23 cellular contexts compared by ENCODE assay signal in genomic region chr10:23533212-23533611, GRCh38.
DNase-seq lines count a peak whose midpoint lies in the region; ATAC-seq and TF ChIP-seq lines count a peak whose summit lies in the region.
"Had no signal": no experiment of that assay in that cellular context is flagged by ENCODE, and none has a peak within 500 bp of the region (broad histone marks: within the 10 kb centered on the region; RNA-seq: fewer than 3 reads in every experiment).

No MANE protein-coding gene starts in this region.

- H3K27ac Mint-ChIP-seq in activated T-cell treated with anti-CD3 and anti-CD28 coated beads, Interleukin-2, amount 50 U/mL, for 24 hours: peak overlapping the region; percentile 76
- peak overlapping the region; percentile 4 for H3K27ac Mint-ChIP-seq in activated T-helper 1 cell treated with anti-CD3 and anti-CD28 coated beads, Interleukin-12 subunit alpha, Interleukin-12 subunit beta, Interleukin-2, Interleukin-4 antibody, amounts not matched to agents 30 ng/mL and 10 ng/mL and 1 ng/mL, durations not matched to agents 14 hours and 24 hours and 36 hours
- peak overlapping the region; percentile 29 for H3K27ac Mint-ChIP-seq in activated T-helper 2 cell treated with anti-CD3 and anti-CD28 coated beads, Interferon-gamma antibody, Interleukin-2, Interleukin-4, amounts not matched to agents 10 μg/mL and 5 μg/mL and 100 μg/mL, durations not matched to agents 14 hours and 24 hours and 36 hours
- no peak overlapping the region for H3K27ac Mint-ChIP-seq in stimulated activated effector memory CD8-positive, alpha-beta T cell treated with anti-CD3 and anti-CD28 coated beads, Interleukin-12 subunit alpha, Interleukin-12 subunit beta, amount 100 ng/mL, for 72 hours
- H3K27ac Mint-ChIP-seq in nephron progenitor cell: no peak overlapping the region
- H3K27ac Mint-ChIP-seq: CD4-positive, alpha-beta T cell had no signal

- H3K9me3 ChIP-seq in spleen: no peaks in the 10 kb centered on the region
- H3K9me3 ChIP-seq: A549, MG63 had no signal

- no peaks in the 10 kb centered on the region for H3K9me3 Mint-ChIP-seq in activated T-cell treated with anti-CD3 and anti-CD28 coated beads, Interleukin-2, amount 50 U/mL, for 24 hours
- no peaks in the 10 kb centered on the region for H3K9me3 Mint-ChIP-seq in activated T-helper 1 cell treated with anti-CD3 and anti-CD28 coated beads, Interleukin-12 subunit alpha, Interleukin-12 subunit beta, Interleukin-2, Interleukin-4 antibody, amounts not matched to agents 30 ng/mL and 10 ng/mL and 1 ng/mL, durations not matched to agents 14 hours and 24 hours and 36 hours
- peaks cover 4% of the 10 kb centered on the region for H3K9me3 Mint-ChIP-seq in activated T-helper 2 cell treated with anti-CD3 and anti-CD28 coated beads, Interferon-gamma antibody, Interleukin-2, Interleukin-4, amounts not matched to agents 10 μg/mL and 5 μg/mL and 100 μg/mL, durations not matched to agents 14 hours and 24 hours and 36 hours
- no peaks in the 10 kb centered on the region for H3K9me3 Mint-ChIP-seq in stimulated activated effector memory CD8-positive, alpha-beta T cell treated with anti-CD3 and anti-CD28 coated beads, Interleukin-12 subunit alpha, Interleukin-12 subunit beta, amount 100 ng/mL, for 72 hours
- no peaks in the 10 kb centered on the region for H3K9me3 Mint-ChIP-seq in nephron progenitor cell
- H3K9me3 Mint-ChIP-seq: CD4-positive, alpha-beta T cell had no signal

- no peak for TF ChIP-seq POLR2A in spleen (IDR thresholded peaks at IDR 0.05)

- no peak overlapping the region for H3K27ac ChIP-seq in spleen
- H3K27ac ChIP-seq: A549; BLaER1 treated with 17β-estradiol and CSF1 and Interleukin-3, amounts not matched to agents 10 nM and 100 nM had no signal

- H3K4me1 ChIP-seq in spleen: no peaks in the 10 kb centered on the region
- H3K4me1 ChIP-seq: A549 had no signal

- WGBS in spleen, 5 donors: 79 to 95% (median 83%) methylated on average over 3 of the region's 3 CpGs

- H3K27me3 Mint-ChIP-seq in activated T-cell treated with anti-CD3 and anti-CD28 coated beads, Interleukin-2, amount 50 U/mL, for 24 hours: no peaks in the 10 kb centered on the region
- no peaks in the 10 kb centered on the region for H3K27me3 Mint-ChIP-seq in activated T-helper 1 cell treated with anti-CD3 and anti-CD28 coated beads, Interleukin-12 subunit alpha, Interleukin-12 subunit beta, Interleukin-2, Interleukin-4 antibody, amounts not matched to agents 30 ng/mL and 10 ng/mL and 1 ng/mL, durations not matched to agents 14 hours and 24 hours and 36 hours (ENCODE audit: insufficient read depth)
- no peaks in the 10 kb centered on the region for H3K27me3 Mint-ChIP-seq in activated T-helper 2 cell treated with anti-CD3 and anti-CD28 coated beads, Interferon-gamma antibody, Interleukin-2, Interleukin-4, amounts not matched to agents 10 μg/mL and 5 μg/mL and 100 μg/mL, durations not matched to agents 14 hours and 24 hours and 36 hours (ENCODE audit: low read depth)
- peaks cover 8% of the 10 kb centered on the region for H3K27me3 Mint-ChIP-seq in nephron progenitor cell (ENCODE audit: low read depth, poor library complexity)
- H3K27me3 Mint-ChIP-seq: CD4-positive, alpha-beta T cell had no signal

- TF ChIP-seq CTCF in nephron progenitor cell (IDR thresholded peaks at IDR 0.05) (no peak), spleen (IDR thresholded peaks at IDR 0.05 in 8 of 11, conservative IDR thresholded peaks at IDR 0.05 in 3 of 11) (no peak)

- intact Hi-C loops in activated T-helper 1 cell treated with anti-CD3 and anti-CD28 coated beads, Interleukin-12 subunit alpha, Interleukin-12 subunit beta, Interleukin-2, Interleukin-4 antibody, amounts not matched to agents 30 ng/mL and 10 ng/mL and 1 ng/mL, durations not matched to agents 14 hours and 24 hours and 36 hours (cut with micrococcal nuclease): loop anchor here (5.0 kb wide), 1 partner anchor 169 kb away; no protein-coding TSS in a partner anchor
- intact Hi-C loops in activated T-helper 2 cell treated with anti-CD3 and anti-CD28 coated beads, Interferon-gamma antibody, Interleukin-2, Interleukin-4, amounts not matched to agents 10 μg/mL and 5 μg/mL and 100 μg/mL, durations not matched to agents 14 hours and 24 hours and 36 hours (cut with micrococcal nuclease): loop anchor here (5.0 to 10.0 kb wide), 2 partner anchors 86 to 932 kb away; no protein-coding TSS in a partner anchor
- intact Hi-C loops in spleen (cut with DNase I; ENCODE audit: low total_unique reads): no loop called here

- H3K36me3 Mint-ChIP-seq in activated T-cell treated with anti-CD3 and anti-CD28 coated beads, Interleukin-2, amount 50 U/mL, for 24 hours (ENCODE audit: low read depth): no peaks in the 10 kb centered on the region
- H3K36me3 Mint-ChIP-seq in activated T-helper 1 cell treated with anti-CD3 and anti-CD28 coated beads, Interleukin-12 subunit alpha, Interleukin-12 subunit beta, Interleukin-2, Interleukin-4 antibody, amounts not matched to agents 30 ng/mL and 10 ng/mL and 1 ng/mL, durations not matched to agents 14 hours and 24 hours and 36 hours (ENCODE audit: low read depth): peaks cover 3% of the 10 kb centered on the region
- H3K36me3 Mint-ChIP-seq in activated T-helper 2 cell treated with anti-CD3 and anti-CD28 coated beads, Interferon-gamma antibody, Interleukin-2, Interleukin-4, amounts not matched to agents 10 μg/mL and 5 μg/mL and 100 μg/mL, durations not matched to agents 14 hours and 24 hours and 36 hours (ENCODE audit: low read depth): no peaks in the 10 kb centered on the region
- no peaks in the 10 kb centered on the region for H3K36me3 Mint-ChIP-seq in stimulated activated effector memory CD8-positive, alpha-beta T cell treated with anti-CD3 and anti-CD28 coated beads, Interleukin-12 subunit alpha, Interleukin-12 subunit beta, amount 100 ng/mL, for 72 hours
- no peaks in the 10 kb centered on the region for H3K36me3 Mint-ChIP-seq in nephron progenitor cell (ENCODE audit: low read depth)

- no peaks in the 10 kb centered on the region for H3K36me3 ChIP-seq in spleen
- H3K36me3 ChIP-seq: BLaER1 treated with 17β-estradiol and CSF1 and Interleukin-3, amounts not matched to agents 10 nM and 100 nM; MG63 had no signal

- H3K4me3 Mint-ChIP-seq in activated T-cell treated with anti-CD3 and anti-CD28 coated beads, Interleukin-2, amount 50 U/mL, for 24 hours: no peak overlapping the region
- no peak overlapping the region for H3K4me3 Mint-ChIP-seq in activated T-helper 1 cell treated with anti-CD3 and anti-CD28 coated beads, Interleukin-12 subunit alpha, Interleukin-12 subunit beta, Interleukin-2, Interleukin-4 antibody, amounts not matched to agents 30 ng/mL and 10 ng/mL and 1 ng/mL, durations not matched to agents 14 hours and 24 hours and 36 hours
- H3K4me3 Mint-ChIP-seq in activated T-helper 2 cell treated with anti-CD3 and anti-CD28 coated beads, Interferon-gamma antibody, Interleukin-2, Interleukin-4, amounts not matched to agents 10 μg/mL and 5 μg/mL and 100 μg/mL, durations not matched to agents 14 hours and 24 hours and 36 hours (ENCODE audit: low read depth): no peak overlapping the region
- H3K4me3 Mint-ChIP-seq in stimulated activated effector memory CD8-positive, alpha-beta T cell treated with anti-CD3 and anti-CD28 coated beads, Interleukin-12 subunit alpha, Interleukin-12 subunit beta, amount 100 ng/mL, for 72 hours: no peak overlapping the region
- no peak overlapping the region for H3K4me3 Mint-ChIP-seq in nephron progenitor cell
- H3K4me3 Mint-ChIP-seq: CD4-positive, alpha-beta T cell had no signal

- no peak for DNase-seq in activated T-cell treated with anti-CD3 and anti-CD28 coated beads, Interleukin-2, amount 50 U/mL, for 24 hours
- no peak for DNase-seq in activated T-cell treated with anti-CD3 and anti-CD28 coated beads, Interleukin-2, amount 50 U/mL, for 48 hours
- DNase-seq in activated T-helper 1 cell treated with anti-CD3 and anti-CD28 coated beads, Interleukin-12 subunit alpha, Interleukin-12 subunit beta, Interleukin-2, Interleukin-4 antibody, amounts not matched to agents 30 ng/mL and 10 ng/mL and 1 ng/mL, durations not matched to agents 14 hours and 24 hours and 36 hours (ENCODE audit: low spot score): no peak
- DNase-seq in activated T-helper 2 cell treated with anti-CD3 and anti-CD28 coated beads, Interferon-gamma antibody, Interleukin-2, Interleukin-4, amounts not matched to agents 10 μg/mL and 5 μg/mL and 100 μg/mL, durations not matched to agents 14 hours and 24 hours and 36 hours (ENCODE audit: low spot score): no peak
- no peak for DNase-seq in stimulated activated effector memory CD8-positive, alpha-beta T cell treated with anti-CD3 and anti-CD28 coated beads, Interleukin-12 subunit alpha, Interleukin-12 subunit beta, amount 100 ng/mL, for 72 hours (ENCODE audit: low spot score in 2 of 2)
- DNase-seq in nephron progenitor cell: no peak
- DNase-seq in spleen: no peak
- DNase-seq: AML-193; CD4-positive, alpha-beta T cell; IMR-90; KG1; MG63; NCI-H1105 treated with DMSO at 0.1 percent for 48 hours; NCI-H146; NCI-H2029; NCI-H446 treated with DMSO at 0.1 percent for 48 hours; NCI-H526; NCI-H82; NK-92 treated with Interleukin-12 subunit alpha and Interleukin-12 subunit beta, amount 100 ng/mL, for 24 hours; PC-3 had no signal

- peaks cover 0 to 8% (median 0%) of the 10 kb centered on the region in 7 donors for H3K27me3 ChIP-seq in spleen (replicated peaks in 1 of 7)
- H3K27me3 ChIP-seq: BLaER1 treated with 17β-estradiol and CSF1 and Interleukin-3, amounts not matched to agents 10 nM and 100 nM; MG63 had no signal

- peak; percentile 59 for ATAC-seq in stimulated activated effector memory CD8-positive, alpha-beta T cell treated with anti-CD3 and anti-CD28 coated beads, Interleukin-12 subunit alpha, Interleukin-12 subunit beta, amount 100 ng/mL, for 72 hours
- ATAC-seq: A549, HCT116, PC-3 had no signal

- no peak overlapping the region for H3K4me3 ChIP-seq in spleen
- H3K4me3 ChIP-seq: A549; BLaER1 treated with 17β-estradiol and CSF1 and Interleukin-3, amounts not matched to agents 10 nM and 100 nM; MG63 had no signal

- H3K4me1 Mint-ChIP-seq in activated T-cell treated with anti-CD3 and anti-CD28 coated beads, Interleukin-2, amount 50 U/mL, for 24 hours (ENCODE audit: low read depth): peaks cover 66% of the 10 kb centered on the region
- H3K4me1 Mint-ChIP-seq in activated T-helper 1 cell treated with anti-CD3 and anti-CD28 coated beads, Interleukin-12 subunit alpha, Interleukin-12 subunit beta, Interleukin-2, Interleukin-4 antibody, amounts not matched to agents 30 ng/mL and 10 ng/mL and 1 ng/mL, durations not matched to agents 14 hours and 24 hours and 36 hours (ENCODE audit: low read depth): peaks cover 29% of the 10 kb centered on the region
- peaks cover 30% of the 10 kb centered on the region for H3K4me1 Mint-ChIP-seq in activated T-helper 2 cell treated with anti-CD3 and anti-CD28 coated beads, Interferon-gamma antibody, Interleukin-2, Interleukin-4, amounts not matched to agents 10 μg/mL and 5 μg/mL and 100 μg/mL, durations not matched to agents 14 hours and 24 hours and 36 hours (ENCODE audit: low read depth)
- H3K4me1 Mint-ChIP-seq in stimulated activated effector memory CD8-positive, alpha-beta T cell treated with anti-CD3 and anti-CD28 coated beads, Interleukin-12 subunit alpha, Interleukin-12 subunit beta, amount 100 ng/mL, for 72 hours: peaks cover 6% of the 10 kb centered on the region
- H3K4me1 Mint-ChIP-seq in nephron progenitor cell: no peaks in the 10 kb centered on the region

Comparison
In these comparisons a context has a peak if more than half of its experiments do, and no peak if none do; other contexts are left out.
1. H3K27ac Mint-ChIP-seq: peak in activated T-cell treated with anti-CD3 and anti-CD28 coated beads, Interleukin-2, amount 50 U/mL, for 24 hours (single experiment), activated T-helper 1 cell treated with anti-CD3 and anti-CD28 coated beads, Interleukin-12 subunit alpha, Interleukin-12 subunit beta, Interleukin-2, Interleukin-4 antibody, amounts not matched to agents 30 ng/mL and 10 ng/mL and 1 ng/mL, durations not matched to agents 14 hours and 24 hours and 36 hours (single experiment) and activated T-helper 2 cell treated with anti-CD3 and anti-CD28 coated beads, Interferon-gamma antibody, Interleukin-2, Interleukin-4, amounts not matched to agents 10 μg/mL and 5 μg/mL and 100 μg/mL, durations not matched to agents 14 hours and 24 hours and 36 hours (single experiment); none in stimulated activated effector memory CD8-positive, alpha-beta T cell treated with anti-CD3 and anti-CD28 coated beads, Interleukin-12 subunit alpha, Interleukin-12 subunit beta, amount 100 ng/mL, for 72 hours (single experiment) and nephron progenitor cell (single experiment).